1 cellular context compared by ENCODE assay signal in genomic region chr2:105813045-105813315, GRCh38.
TF ChIP-seq lines count a peak whose summit lies in the region.

No MANE protein-coding gene starts in this region.

TF ChIP-seq in SK-N-SH treated with all-trans-retinoic acid at 6 μM for 48 hours, 23 proteins besides CTCF, POLR2A, EP300 and RAD21 (continued from another document):
- peak; percentile 79 for TF ChIP-seq ZNF70 (CRISPR knock-in tag; IDR thresholded peaks at IDR 0.05)
TF ChIP-seq in SK-N-SH treated with all-trans-retinoic acid at 6 μM for 48 hours: peak in this region for 1.
